In genomic region chr2:166360426-166360825, GRCh38 we compare ENCODE assay signal across 27 cellular contexts.
"Had no signal": no experiment of that assay in that cellular context is flagged by ENCODE, and none has a peak within 500 bp of the region (broad histone marks: within the 10 kb centered on the region; RNA-seq: fewer than 3 reads in every experiment).

No MANE protein-coding gene starts in this region.

- H3K36me3 ChIP-seq: Peyer's patch, SJSA1 had no signal

- H3K27ac ChIP-seq: KMS-11, PC-9, Peyer's patch, SJSA1 had no signal

- H3K36me3 Mint-ChIP-seq: T-cell had no signal

- H3K4me2 ChIP-seq: KMS-11, PC-9, SK-N-SH had no signal

- H3K9me2 ChIP-seq: SK-N-SH had no signal

- H3K27ac Mint-ChIP-seq: T-cell; T-helper 1 cell treated with Interleukin-12 subunit alpha and Interleukin-12 subunit beta and Interleukin-4 antibody, amounts not matched to agents 30 μg/mL and 1 μg/mL, for 36 hours had no signal

- H3K4me3 ChIP-seq: PC-9, Peyer's patch, SJSA1 had no signal

- H3K27me3 Mint-ChIP-seq: T-cell had no signal

- H3K4me3 Mint-ChIP-seq: T-cell; T-helper 1 cell treated with Interleukin-12 subunit alpha and Interleukin-12 subunit beta and Interleukin-4 antibody, amounts not matched to agents 30 μg/mL and 1 μg/mL, for 36 hours had no signal

- H3K9me3 Mint-ChIP-seq: T-cell; T-helper 1 cell treated with Interleukin-12 subunit alpha and Interleukin-12 subunit beta and Interleukin-4 antibody, amounts not matched to agents 30 μg/mL and 1 μg/mL, for 36 hours had no signal

- H3K9ac ChIP-seq: KMS-11, SK-N-SH had no signal

- H3K9me3 ChIP-seq: Peyer's patch, SJSA1, SK-N-SH had no signal

- H2AFZ ChIP-seq: PC-9 had no signal

- H3K4me1 ChIP-seq: Peyer's patch had no signal

- ATAC-seq: T-cell had no signal

- H3K27me3 ChIP-seq: Peyer's patch, SJSA1 had no signal

- H3K4me1 Mint-ChIP-seq: T-cell had no signal

- DNase-seq: IMR-90, MV-4-11, NCI-H1092, NCI-H1105 treated with DMSO at 0.1 percent for 48 hours, NCI-H1417 treated with DMSO at 0.1 percent for 48 hours, NCI-H146, NCI-H187, NCI-H2029, NCI-H2081 treated with DMSO at 0.1 percent for 48 hours, NCI-H2171, NCI-H226, NCI-H446, NCI-H510A, NCI-H524 treated with DMSO at 0.1 percent for 48 hours, NCI-H69, NCI-H774, PC-9, Peyer's patch, Right ventricle myocardium superior, RPMI8226, SIG-M5, SK-N-SH, SW 1271, T-cell had no signal
